Comparison of ENCODE assay signal across 8 cellular contexts in genomic region chr1:51878307-51878615, GRCh38. TPM values are rescaled to one million over a fixed set of nuclear protein-coding genes. Genes with fewer than 3 reads are reported as not detected.
DNase-seq lines count a peak whose midpoint lies in the region; ATAC-seq, FAIRE-seq and TF ChIP-seq lines count a peak whose summit lies in the region.

No MANE protein-coding gene starts in this region.

- H3K36me3 ChIP-seq in Peyer's patch (no peaks in the 10 kb centered on the region), keratinocyte (ENCODE audit: control insufficient read depth in 2 of 2, extremely low read depth in 1 of 2, insufficient read depth in 2 of 2, low read length in 2 of 2) (peaks cover 2 to 4% of the 10 kb centered on the region in 2 experiments)

- no peaks in the 10 kb centered on the region for H4K20me1 ChIP-seq in keratinocyte (ENCODE audit: control insufficient read depth, extremely low read depth, insufficient read depth, low read length)

- no peak overlapping the region for H3K27ac Mint-ChIP-seq in stimulated activated naive CD8-positive, alpha-beta T cell treated with anti-CD3 and anti-CD28 coated beads, Interleukin-15, amount 100 ng/mL, for 72 hours

- H3K27me3 Mint-ChIP-seq in stimulated activated naive CD8-positive, alpha-beta T cell treated with anti-CD3 and anti-CD28 coated beads, Interleukin-15, amount 100 ng/mL, for 72 hours = peaks cover 9% of the 10 kb centered on the region

- dilution Hi-C loops in keratinocyte (cut with MboI; ENCODE audit: extremely low pct_ligation_motif_present, low sequenced_read_pairs) = no loop called here

- ATAC-seq in stimulated activated naive CD8-positive, alpha-beta T cell treated with anti-CD3 and anti-CD28 coated beads, Interleukin-15, Interleukin-2, amounts not matched to agents 100 U/mL and 50 U/mL, for 24 hours = peak; percentile 0
- ATAC-seq in stimulated activated naive CD8-positive, alpha-beta T cell treated with anti-CD3 and anti-CD28 coated beads, Interleukin-15, amount 100 ng/mL, for 72 hours = no peak
- ATAC-seq in left colon = no peak

- H3K4me2 ChIP-seq in keratinocyte (ENCODE audit: control insufficient read depth, extremely low read depth, insufficient read depth, low read depth, low read length) = peak overlapping the region; percentile 88

- peak overlapping the region; percentile 89 to 99 (median 96) for H3K27ac ChIP-seq in Peyer's patch
- peak overlapping the region; percentile 99 for H3K27ac ChIP-seq in keratinocyte (ENCODE audit: control insufficient read depth, insufficient read depth, low read length)

- peaks cover 0 to 26% (median 8%) of the 10 kb centered on the region in 4 donors for H3K4me1 ChIP-seq in Peyer's patch
- peaks cover 23% of the 10 kb centered on the region for H3K4me1 ChIP-seq in keratinocyte (ENCODE audit: control insufficient read depth, extremely low read depth, insufficient read depth, low read length)

- H3K79me2 ChIP-seq in keratinocyte (ENCODE audit: control insufficient read depth, insufficient read depth, low read length) = peaks cover 52% of the 10 kb centered on the region

- H3K4me1 Mint-ChIP-seq in stimulated activated naive CD8-positive, alpha-beta T cell treated with anti-CD3 and anti-CD28 coated beads, Interleukin-15, amount 100 ng/mL, for 72 hours = peaks cover 15% of the 10 kb centered on the region

- no peaks in the 10 kb centered on the region for H3K9me1 ChIP-seq in keratinocyte (ENCODE audit: control insufficient read depth, extremely low read depth, insufficient read depth, low read length)

- H2AFZ ChIP-seq in keratinocyte (ENCODE audit: control insufficient read depth, low read length) = peak overlapping the region; percentile 94

- H3K27me3 ChIP-seq in Peyer's patch = no peaks in the 10 kb centered on the region
- no peaks in the 10 kb centered on the region for H3K27me3 ChIP-seq in keratinocyte (ENCODE audit: control insufficient read depth, extremely low read depth, insufficient read depth, low read length)

- no peak for FAIRE-seq in keratinocyte (lab: Jason Lieb, UNC)

- peak overlapping the region; percentile 100 for H3K9ac ChIP-seq in keratinocyte (ENCODE audit: control insufficient read depth, extremely low read depth, insufficient read depth, low read length)

- H3K9me3 Mint-ChIP-seq in stimulated activated naive CD8-positive, alpha-beta T cell treated with anti-CD3 and anti-CD28 coated beads, Interleukin-15, amount 100 ng/mL, for 72 hours = no peaks in the 10 kb centered on the region

- TF ChIP-seq CTCF in Peyer's patch (IDR thresholded peaks at IDR 0.05) (no peak), keratinocyte (optimal IDR thresholded peaks at IDR 0.05 in 1 of 3, IDR thresholded peaks at IDR 0.05 in 1 of 3, conservative IDR thresholded peaks at IDR 0.05 in 1 of 3; ENCODE audit: extremely low read depth in 1 of 3, insufficient read depth in 2 of 3, low read length in 3 of 3) (no peak)

- intact Hi-C loops in left colon (cut with DNase I, micrococcal nuclease) = no loop called here

- no peak for TF ChIP-seq POLR2A in Peyer's patch (IDR thresholded peaks at IDR 0.05)

- H3K4me3 ChIP-seq in Peyer's patch = peak overlapping the region; percentile 70 to 95 (median 90)
- peak overlapping the region; percentile 92 to 100 (median 99) for H3K4me3 ChIP-seq in keratinocyte (ENCODE audit: control insufficient read depth in 2 of 3, extremely low read depth in 1 of 3, insufficient read depth in 2 of 3, low read depth in 1 of 3, low read length in 3 of 3)

- H3K9me3 ChIP-seq in Peyer's patch (no peaks in the 10 kb centered on the region), keratinocyte (ENCODE audit: control insufficient read depth, low read depth, low read length) (no peaks in the 10 kb centered on the region)

- no peak overlapping the region for H3K4me3 Mint-ChIP-seq in stimulated activated naive CD8-positive, alpha-beta T cell treated with anti-CD3 and anti-CD28 coated beads, Interleukin-15, amount 100 ng/mL, for 72 hours

- DNase-seq in stimulated activated naive CD8-positive, alpha-beta T cell treated with anti-CD3 and anti-CD28 coated beads, Interleukin-15, Interleukin-2, amounts not matched to agents 100 U/mL and 50 U/mL, for 24 hours = no peak
- DNase-seq in stimulated activated naive CD8-positive, alpha-beta T cell treated with anti-CD3 and anti-CD28 coated beads, Interleukin-15, amount 100 ng/mL, for 72 hours = no peak
- no peak for DNase-seq in Peyer's patch
- DNase-seq in keratinocyte (ENCODE audit: low read depth, low spot score) = no peak
- DNase-seq in SKM-1 (lab: John Stamatoyannopoulos, UW; ENCODE audit: unreplicated experiment) = no peak
- DNase-seq in NCI-H2081 treated with DMSO at 0.1 percent for 48 hours (lab: John Stamatoyannopoulos, UW) = no peak
- no peak for DNase-seq in DMS53 (lab: John Stamatoyannopoulos, UW)
- no peak for DNase-seq in left colon

RNA-seq across cellular contexts. Expression of gene NRDC, which starts 0.3 kb away (rescaled TPM):
- 100 to 1,000 TPM in 1 of 4 donors, 10 to 100 TPM in 3; 55.2 to 111 (median 67.8) TPM for total RNA-seq in Peyer's patch
- polyA plus RNA-seq in keratinocyte = 100 to 183 TPM (median 149 TPM) in 3 replicates
- 250 TPM for polyA plus RNA-seq in keratinocyte (2011; ENCODE audit: low read depth)
- polyA plus RNA-seq in keratinocyte (2011; cell fraction: cytosol; rRNA removed) = 84.3 and 145 TPM in 2 replicates
- 209 and 228 TPM in 2 replicates for polyA plus RNA-seq in keratinocyte (2011; cell fraction: nucleus; rRNA removed)
- polyA plus RNA-seq in keratinocyte (2012; ENCODE audit: low replicate concordance) = 126 and 163 TPM in 2 replicates
- 92.4 to 180 TPM (median 125 TPM) in 3 replicates for polyA minus RNA-seq in keratinocyte
- polyA minus RNA-seq in keratinocyte (2011; cell fraction: cytosol; rRNA and poly(A)+ RNA removed) = 84.0 TPM
- 75.2 and 147 TPM in 2 replicates for polyA minus RNA-seq in keratinocyte (2011; cell fraction: nucleus; rRNA and poly(A)+ RNA removed)
- 10 to 100 TPM; 80.7 to 83.5 TPM for total RNA-seq in left colon
